32 cellular contexts compared by ENCODE assay signal in the genomic region with DNA sequence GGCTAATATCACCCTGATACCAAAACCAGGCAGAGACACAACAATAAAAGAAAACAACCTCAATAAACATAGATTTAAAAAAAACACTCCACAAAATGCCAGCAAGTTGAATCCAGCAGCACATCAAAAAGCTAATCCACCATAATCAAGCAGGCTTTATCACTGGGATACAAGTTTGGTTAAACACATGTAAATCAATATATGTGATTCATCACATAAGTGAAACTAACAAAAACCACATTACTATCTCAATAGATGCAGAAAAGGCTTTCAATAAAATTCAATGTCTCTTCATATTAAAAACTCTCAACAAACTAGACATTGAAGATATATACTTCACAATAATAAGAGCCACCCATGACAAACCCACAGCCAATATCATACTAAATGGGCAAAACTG. TPM values are rescaled to one million over a fixed set of nuclear protein-coding genes. Genes with fewer than 3 reads are reported as not detected.
"Had no signal": no experiment of that assay in that cellular context is flagged by ENCODE, and none has a peak within 500 bp of the region (broad histone marks: within the 10 kb centered on the region; RNA-seq: fewer than 3 reads in every experiment).

No MANE protein-coding gene starts in this region.

- H3K36me3 ChIP-seq: esophagus squamous epithelium, gastrocnemius medialis, heart right ventricle, left lung, lower lobe of right lung had no signal

- H3K27me3 ChIP-seq: dorsolateral prefrontal cortex, esophagus squamous epithelium, gastrocnemius medialis, heart right ventricle, left lung had no signal

- H3K27me3 Mint-ChIP-seq: naive B cell had no signal

- H3K4me3 ChIP-seq: coronary artery, dorsolateral prefrontal cortex, esophagus squamous epithelium, gastrocnemius medialis, heart right ventricle, left lung, lower lobe of right lung, mucosa of descending colon had no signal

- H3K27ac Mint-ChIP-seq: mesothelial cell of epicardium; naive B cell; naive thymus-derived CD8-positive, alpha-beta T cell had no signal

- H3K4me1 ChIP-seq: esophagus squamous epithelium, left lung, lower lobe of right lung had no signal

- H3K27ac ChIP-seq: coronary artery, dorsolateral prefrontal cortex, esophagus squamous epithelium, gastrocnemius medialis, heart right ventricle, left lung, lower lobe of right lung had no signal

- H3K4me1 Mint-ChIP-seq: mesothelial cell of epicardium had no signal

- H3K9me3 ChIP-seq: esophagus squamous epithelium, gastrocnemius medialis, mucosa of descending colon had no signal

- H3K4me3 Mint-ChIP-seq: mesothelial cell of epicardium; naive B cell; naive thymus-derived CD8-positive, alpha-beta T cell had no signal

- DNase-seq: dermis blood vessel endothelial cell; dorsolateral prefrontal cortex; effector CD4-positive, alpha-beta T cell; effector memory CD4-positive, alpha-beta T cell; esophagus squamous epithelium; foreskin fibroblast; foreskin melanocyte; gastrocnemius medialis; glutamatergic neuron; head of caudate nucleus; heart right ventricle; hippocampal formation; left cardiac atrium; left lung; left ventricle myocardium superior; lower lobe of right lung; mesenchymal stem cell; mucosa of descending colon; naive B cell; naive thymus-derived CD8-positive, alpha-beta T cell had no signal

- FAIRE-seq: endothelial cell of umbilical vein, islet of Langerhans, keratinocyte had no signal

RNA-seq across cellular contexts. Expression of gene PRH2, which starts 27.0 kb away (rescaled TPM):
- total RNA-seq: dermis blood vessel endothelial cell; endothelial cell of umbilical vein; epithelial cell of proximal tubule; gastrocnemius medialis; glomerular endothelial cell; heart right ventricle; kidney epithelial cell; left cardiac atrium; left lung; left ventricle myocardium superior; lower leg skin; lower lobe of right lung; lung microvascular endothelial cell; mesenteric fat pad; mesothelial cell of epicardium; myocyte; naive thymus-derived CD8-positive, alpha-beta T cell had no signal

RNA-seq across cellular contexts. Expression of gene TAS2R50, which starts 30.6 kb away (rescaled TPM):
- total RNA-seq: epithelial cell of proximal tubule had no signal
